Comparison of ENCODE assay signal across 29 cellular contexts in genomic region chr12:116297224-116297834, GRCh38.
"Had no signal": no experiment of that assay in that cellular context is flagged by ENCODE, and none has a peak within 500 bp of the region (broad histone marks: within the 10 kb centered on the region; RNA-seq: fewer than 3 reads in every experiment).

No MANE protein-coding gene starts in this region.

- H3K79me2 ChIP-seq: parathyroid adenoma had no signal

- H3K27ac ChIP-seq: neural progenitor cell, ovary, parathyroid adenoma, psoas muscle, right lobe of liver, sigmoid colon, suprapubic skin, testis, tibial artery, transverse colon, upper lobe of right lung, uterus had no signal

- H3K36me3 ChIP-seq: neural progenitor cell, ovary, right lobe of liver, sigmoid colon, suprapubic skin, tibial artery, transverse colon, upper lobe of right lung, uterus had no signal

- H3K4me3 Mint-ChIP-seq: naive thymus-derived CD4-positive, alpha-beta T cell; natural killer cell; neural progenitor cell; stimulated activated effector memory CD8-positive, alpha-beta T cell treated with anti-CD3 and anti-CD28 coated beads, Interleukin-12 subunit alpha, Interleukin-12 subunit beta, amount 100 ng/mL, for 72 hours; stimulated activated naive CD8-positive, alpha-beta T cell treated with anti-CD3 and anti-CD28 coated beads, Interleukin-15, amount 100 ng/mL, for 72 hours; type B pancreatic cell had no signal

- H3K9me3 ChIP-seq: ovary, psoas muscle, right lobe of liver, sigmoid colon, suprapubic skin, testis, tibial artery, transverse colon, upper lobe of right lung, uterus had no signal

- ATAC-seq: naive thymus-derived CD4-positive, alpha-beta T cell; natural killer cell; psoas muscle; right cardiac atrium; right lobe of liver; stimulated activated effector memory CD8-positive, alpha-beta T cell treated with anti-CD3 and anti-CD28 coated beads, Interleukin-12 subunit alpha, Interleukin-12 subunit beta, amount 100 ng/mL, for 72 hours; stimulated activated naive CD8-positive, alpha-beta T cell treated with anti-CD3 and anti-CD28 coated beads, Interleukin-15, amount 100 ng/mL, for 72 hours; stimulated activated naive CD8-positive, alpha-beta T cell treated with anti-CD3 and anti-CD28 coated beads, Interleukin-15, Interleukin-2, amounts not matched to agents 100 U/mL and 50 U/mL, for 24 hours; upper lobe of right lung had no signal

- H3K27ac Mint-ChIP-seq: naive thymus-derived CD4-positive, alpha-beta T cell; natural killer cell; neural progenitor cell; progenitor cell of endocrine pancreas; stimulated activated effector memory CD8-positive, alpha-beta T cell treated with anti-CD3 and anti-CD28 coated beads, Interleukin-12 subunit alpha, Interleukin-12 subunit beta, amount 100 ng/mL, for 72 hours; stimulated activated naive CD8-positive, alpha-beta T cell treated with anti-CD3 and anti-CD28 coated beads, Interleukin-15, amount 100 ng/mL, for 72 hours; type B pancreatic cell had no signal

- H3K9ac ChIP-seq: neural progenitor cell, parathyroid adenoma had no signal

- H3K9me3 Mint-ChIP-seq: neural progenitor cell, type B pancreatic cell had no signal

- DNase-seq: naive thymus-derived CD4-positive, alpha-beta T cell; natural killer cell; occipital lobe; ovary; posterior cingulate gyrus; psoas muscle; right cardiac atrium; right lobe of liver; sigmoid colon; small intestine; stimulated activated CD4-positive, alpha-beta T cell treated with anti-CD3 and anti-CD28 coated beads, Interleukin-15, amount 100 ng/mL, for 24 hours; stimulated activated CD4-positive, alpha-beta T cell treated with anti-CD3 and anti-CD28 coated beads, Interleukin-2, amount 100 ng/mL, for 24 hours; stimulated activated CD4-positive, alpha-beta T cell treated with anti-CD3 and anti-CD28 coated beads, Interleukin-2, amount 100 ng/mL, for 48 hours; stimulated activated CD4-positive, alpha-beta T cell treated with anti-CD3 and anti-CD28 coated beads, Interleukin-4, amount 100 ng/mL, for 24 hours; stimulated activated naive CD4-positive, alpha-beta T cell; stimulated activated naive CD8-positive, alpha-beta T cell treated with anti-CD3 and anti-CD28 coated beads, Interleukin-15, amount 100 ng/mL, for 72 hours; stimulated activated naive CD8-positive, alpha-beta T cell treated with anti-CD3 and anti-CD28 coated beads, Interleukin-15, Interleukin-2, amounts not matched to agents 100 U/mL and 50 U/mL, for 24 hours; substantia nigra; testis; tibial artery; transverse colon; upper lobe of right lung; uterus had no signal

- H3K4me2 ChIP-seq: neural progenitor cell had no signal

- H3K27me3 ChIP-seq: neural progenitor cell, ovary, right lobe of liver, sigmoid colon, suprapubic skin, testis, tibial artery, transverse colon, upper lobe of right lung, uterus had no signal

- FAIRE-seq: small intestine had no signal

- H2AFZ ChIP-seq: neural progenitor cell, parathyroid adenoma had no signal

- H3K4me1 ChIP-seq: parathyroid adenoma, psoas muscle had no signal

- H3K4me3 ChIP-seq: neural progenitor cell, ovary, psoas muscle, right lobe of liver, sigmoid colon, suprapubic skin, testis, tibial artery, transverse colon, upper lobe of right lung, uterus had no signal

- H3K36me3 Mint-ChIP-seq: natural killer cell; neural progenitor cell; stimulated activated effector memory CD8-positive, alpha-beta T cell treated with anti-CD3 and anti-CD28 coated beads, Interleukin-12 subunit alpha, Interleukin-12 subunit beta, amount 100 ng/mL, for 72 hours; type B pancreatic cell had no signal

- H3K4me1 Mint-ChIP-seq: natural killer cell; stimulated activated effector memory CD8-positive, alpha-beta T cell treated with anti-CD3 and anti-CD28 coated beads, Interleukin-12 subunit alpha, Interleukin-12 subunit beta, amount 100 ng/mL, for 72 hours; stimulated activated naive CD8-positive, alpha-beta T cell treated with anti-CD3 and anti-CD28 coated beads, Interleukin-15, amount 100 ng/mL, for 72 hours had no signal
